1 cellular context compared by ENCODE assay signal in genomic region chr3:39550343-39550742, GRCh38.
TF ChIP-seq lines count a peak whose summit lies in the region.

No MANE protein-coding gene starts in this region.

TF ChIP-seq in SK-N-SH, 30 proteins besides CTCF, POLR2A, EP300 and RAD21 (continued from another document):
- no peak for TF ChIP-seq IRF3 (IDR thresholded peaks at IDR 0.05; ENCODE audit: low read depth, low read length)
- no peak for TF ChIP-seq SMC3 (IDR thresholded peaks at IDR 0.05; ENCODE audit: low read depth, low read length)
- TF ChIP-seq MAX (IDR thresholded peaks at IDR 0.05; ENCODE audit: low read depth) = no peak
- TF ChIP-seq FOXM1 (IDR thresholded peaks at IDR 0.05; ENCODE audit: low read depth) = no peak
